In genomic region chr1:33576821-33577599, GRCh38 we compare ENCODE assay signal across 19 cellular contexts.
DNase-seq lines count a peak whose midpoint lies in the region; ATAC-seq and TF ChIP-seq lines count a peak whose summit lies in the region.
"Had no signal": no experiment of that assay in that cellular context is flagged by ENCODE, and none has a peak within 500 bp of the region (broad histone marks: within the 10 kb centered on the region; RNA-seq: fewer than 3 reads in every experiment).

No MANE protein-coding gene starts in this region.

- in situ Hi-C loops in HAP-1 (cut with MboI; ENCODE audit: low sequenced_read_pairs), result no loop called here

- H3K4me3 ChIP-seq in left ventricle myocardium inferior, result no peak overlapping the region
- H3K4me3 ChIP-seq in right atrium auricular region, result no peak overlapping the region
- H3K4me3 ChIP-seq in endodermal cell (ENCODE audit: low read length), result no peak overlapping the region
- H3K4me3 ChIP-seq in HAP-1, result no peak overlapping the region

- H3K27me3 ChIP-seq in left ventricle myocardium inferior (ENCODE audit: low read depth) (no peaks in the 10 kb centered on the region), right atrium auricular region (no peaks in the 10 kb centered on the region), endodermal cell (ENCODE audit: control insufficient read depth, insufficient read depth, low read length, poor library complexity, severe bottlenecking) (no peaks in the 10 kb centered on the region), HAP-1 (ENCODE audit: low read depth) (peaks cover 16% of the 10 kb centered on the region; the same call in 1 of the 2 replicates)

- no peak for ATAC-seq in GM18519 (IDR thresholded peaks at IDR 0.05; ENCODE audit: low FRiP score, unreplicated experiment)
- ATAC-seq: Right ventricle myocardium inferior had no signal

- H3K27ac Mint-ChIP-seq in endodermal cell, result no peak overlapping the region
- H3K27ac Mint-ChIP-seq: T-helper 2 cell treated with Interferon-gamma antibody and Interleukin-4, amounts not matched to agents 5 μg/mL and 100 μg/mL, for 36 hours had no signal

- no peaks in the 10 kb centered on the region for H3K9me3 Mint-ChIP-seq in endodermal cell
- H3K9me3 Mint-ChIP-seq: H9; T-helper 2 cell treated with Interferon-gamma antibody and Interleukin-4, amounts not matched to agents 5 μg/mL and 100 μg/mL, for 36 hours had no signal

- H3K9me3 ChIP-seq in left ventricle myocardium inferior (replicated peaks), result no peaks in the 10 kb centered on the region
- H3K9me3 ChIP-seq in right atrium auricular region, result no peaks in the 10 kb centered on the region
- no peaks in the 10 kb centered on the region for H3K9me3 ChIP-seq in endodermal cell (ENCODE audit: control insufficient read depth, low read length)
- H3K9me3 ChIP-seq in HAP-1, result no peaks in the 10 kb centered on the region

- TF ChIP-seq CTCF in left ventricle myocardium inferior (IDR thresholded peaks at IDR 0.05; ENCODE audit: borderline replicate concordance), result no peak
- no peak for TF ChIP-seq CTCF in right atrium auricular region (IDR thresholded peaks at IDR 0.05)
- no peak for TF ChIP-seq CTCF in endodermal cell (conservative IDR thresholded peaks at IDR 0.05)

- H3K4me1 ChIP-seq in left ventricle myocardium inferior (peaks cover 69% of the 10 kb centered on the region), right atrium auricular region (peaks cover 0 to 50% of the 10 kb centered on the region in 2 donors), endodermal cell (ENCODE audit: control insufficient read depth, insufficient read depth, low read length) (no peaks in the 10 kb centered on the region), HAP-1 (no peaks in the 10 kb centered on the region)

- H3K4me3 Mint-ChIP-seq in endodermal cell, result no peak overlapping the region
- H3K4me3 Mint-ChIP-seq: H9; T-helper 2 cell treated with Interferon-gamma antibody and Interleukin-4, amounts not matched to agents 5 μg/mL and 100 μg/mL, for 36 hours had no signal

- no peaks in the 10 kb centered on the region for H3K36me3 ChIP-seq in left ventricle myocardium inferior
- H3K36me3 ChIP-seq in right atrium auricular region, result no peaks in the 10 kb centered on the region
- no peaks in the 10 kb centered on the region for H3K36me3 ChIP-seq in endodermal cell (ENCODE audit: control insufficient read depth, insufficient read depth, low read length)
- H3K36me3 ChIP-seq in HAP-1 (replicated peaks), result no peaks in the 10 kb centered on the region

- WGBS in endodermal cell (ENCODE audit: insufficient coverage in 1 of 2, insufficient read length in 1 of 2), 2 experiments, result 93 to 98% methylated on average over 8 to 11 of the region's 11 CpGs

- intact Hi-C loops in left ventricle myocardium inferior (cut with micrococcal nuclease), result no loop called here

- peaks cover 14% of the 10 kb centered on the region for H3K4me1 Mint-ChIP-seq in endodermal cell

- DNase-seq in DMS53 (lab: John Stamatoyannopoulos, UW), result peak; percentile 57
- no peak for DNase-seq in DMS53 treated with DMSO at 0.1 percent for 48 hours (lab: John Stamatoyannopoulos, UW; ENCODE audit: unreplicated experiment)
- DNase-seq in left ventricle myocardium inferior, result no peak
- DNase-seq in right atrium auricular region (ENCODE audit: low spot score), result no peak
- peak; percentile 51 for DNase-seq in endodermal cell
- DNase-seq in kidney glomerular epithelial cell (lab: John Stamatoyannopoulos, UW), result no peak
- DNase-seq in HAP-1 (ENCODE audit: low spot score in 2 of 2), result no peak
- DNase-seq: AML-193, COR-L47, H9, KBM-7, NCI-H1105 treated with DMSO at 0.1 percent for 48 hours, NCI-H187, NCI-H2171, NCI-H526 had no signal

- H3K9ac ChIP-seq in endodermal cell (ENCODE audit: extremely low read depth, low read length, poor library complexity, severe bottlenecking), result no peak overlapping the region

- H3K36me3 Mint-ChIP-seq in endodermal cell (ENCODE audit: low read depth), result no peaks in the 10 kb centered on the region

- H3K27me3 Mint-ChIP-seq in endodermal cell (ENCODE audit: insufficient read depth), result peaks cover 2% of the 10 kb centered on the region

- peak overlapping the region; percentile 92 for H3K27ac ChIP-seq in left ventricle myocardium inferior (replicated peaks)
- H3K27ac ChIP-seq in right atrium auricular region, result peak overlapping the region in 1 of 2 donors; percentile 96
- no peak overlapping the region for H3K27ac ChIP-seq in endodermal cell (ENCODE audit: low read depth, low read length)
- H3K27ac ChIP-seq: 22Rv1 had no signal

Comparison
In these comparisons a context has a peak if more than half of its experiments do, and no peak if none do; other contexts are left out.
1. DNase-seq: peak in DMS53 (single experiment) and endodermal cell (single experiment); none in DMS53 treated with DMSO at 0.1 percent for 48 hours (single experiment), left ventricle myocardium inferior (single experiment), right atrium auricular region (single experiment), kidney glomerular epithelial cell (single experiment) and HAP-1 (0 of 2).